In the genomic region with DNA sequence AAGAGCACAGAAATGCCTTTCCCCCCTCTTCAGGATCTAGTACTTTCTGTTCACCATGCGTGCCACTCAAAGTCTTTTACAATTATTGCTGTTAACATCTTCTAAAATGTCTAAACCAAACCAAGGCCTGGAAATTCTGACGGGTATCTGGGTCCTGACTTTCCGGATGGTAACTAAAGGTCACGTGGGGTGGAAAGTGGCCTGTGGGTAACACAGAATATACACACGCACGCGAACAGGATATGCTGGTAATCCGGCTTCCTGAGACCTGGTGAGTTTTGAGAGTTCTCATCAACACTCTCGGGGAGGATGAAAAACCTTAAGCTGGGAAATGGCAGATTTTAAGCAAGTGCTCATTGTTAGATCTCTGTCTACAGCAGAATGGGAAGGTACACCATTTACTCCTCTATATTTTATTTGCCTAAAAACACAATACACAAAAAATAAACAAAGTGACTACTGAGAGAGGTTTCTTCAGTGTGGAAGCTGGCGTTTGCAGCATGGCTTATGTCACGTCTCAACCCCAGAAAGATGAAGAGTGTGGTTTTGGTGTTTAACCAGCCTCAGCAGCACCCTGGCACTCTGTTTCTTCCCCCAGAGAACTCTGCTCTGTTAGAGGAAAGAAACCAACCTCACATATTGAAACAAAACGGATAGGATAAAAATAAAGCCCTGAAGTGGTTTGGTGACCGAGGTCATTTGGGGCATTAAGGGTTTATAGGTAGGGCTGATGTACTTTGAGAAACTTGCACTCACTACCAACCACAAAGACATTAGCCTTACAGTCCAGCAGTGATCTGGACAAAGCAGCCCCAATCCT, we compare ENCODE assay signal across 7 cellular contexts. TPM values are rescaled to one million over a fixed set of nuclear protein-coding genes. Genes with fewer than 3 reads are reported as not detected.
DNase-seq lines count a peak whose midpoint lies in the region; ATAC-seq and TF ChIP-seq lines count a peak whose summit lies in the region.

No MANE protein-coding gene starts in this region.

- H3K27ac ChIP-seq in rectal smooth muscle tissue (ENCODE audit: low read depth, low read length): peak overlapping the region; percentile 6

- H3K4me1 Mint-ChIP-seq in IgD-negative memory B cell: peaks cover 20 to 32% (median 23%) of the 10 kb centered on the region in 3 donors
- peaks cover 87% of the 10 kb centered on the region for H3K4me1 Mint-ChIP-seq in activated T-cell treated with anti-CD3 and anti-CD28 coated beads, Interleukin-2, amount 50 U/mL, for 24 hours (ENCODE audit: low read depth)

- no peak for TF ChIP-seq CTCF in GM20000 (IDR thresholded peaks at IDR 0.05; ENCODE audit: extremely low read depth, missing control alignments)
- TF ChIP-seq CTCF in omental fat pad (IDR thresholded peaks at IDR 0.05): no peak

- peak overlapping the region; percentile 92 to 96 (median 95) for H3K27ac Mint-ChIP-seq in IgD-negative memory B cell
- peak overlapping the region; percentile 99 for H3K27ac Mint-ChIP-seq in activated T-cell treated with anti-CD3 and anti-CD28 coated beads, Interleukin-2, amount 50 U/mL, for 24 hours

- no peaks in the 10 kb centered on the region for H3K27me3 Mint-ChIP-seq in IgD-negative memory B cell
- no peaks in the 10 kb centered on the region for H3K27me3 Mint-ChIP-seq in activated T-cell treated with anti-CD3 and anti-CD28 coated beads, Interleukin-2, amount 50 U/mL, for 24 hours

- H3K9me3 Mint-ChIP-seq in IgD-negative memory B cell: no peaks in the 10 kb centered on the region
- H3K9me3 Mint-ChIP-seq in activated T-cell treated with anti-CD3 and anti-CD28 coated beads, Interleukin-2, amount 50 U/mL, for 24 hours: peaks cover 2% of the 10 kb centered on the region

- peaks cover 4% of the 10 kb centered on the region for H3K36me3 Mint-ChIP-seq in IgD-negative memory B cell
- peaks cover 71% of the 10 kb centered on the region for H3K36me3 Mint-ChIP-seq in activated T-cell treated with anti-CD3 and anti-CD28 coated beads, Interleukin-2, amount 50 U/mL, for 24 hours (ENCODE audit: low read depth)

- H3K9ac ChIP-seq in rectal smooth muscle tissue (ENCODE audit: low read length): no peak overlapping the region

- no peaks in the 10 kb centered on the region for H3K36me3 ChIP-seq in rectal smooth muscle tissue (ENCODE audit: control insufficient read depth, insufficient read depth, low read length)

- H3K27me3 ChIP-seq in rectal smooth muscle tissue (ENCODE audit: control insufficient read depth, insufficient read depth, low read length): no peaks in the 10 kb centered on the region

- DNase-seq in GM20000 (ENCODE audit: low spot score): peak; percentile 64
- peak; percentile 75 for DNase-seq in activated T-cell treated with anti-CD3 and anti-CD28 coated beads, Interleukin-2, amount 50 U/mL, for 24 hours
- DNase-seq in SIG-M5 treated with dmso at 0.1 percent for 504 hours (lab: John Stamatoyannopoulos, UW; ENCODE audit: unreplicated experiment): no peak
- no peak for DNase-seq in omental fat pad (ENCODE audit: low spot score)
- no peak for DNase-seq in T1000 (lab: John Stamatoyannopoulos, UW)

- no peak for ATAC-seq in omental fat pad (ENCODE audit: low FRiP score)

- H3K4me3 ChIP-seq in rectal smooth muscle tissue (ENCODE audit: low read length): no peak overlapping the region

- peaks cover 30% of the 10 kb centered on the region for H3K4me1 ChIP-seq in rectal smooth muscle tissue (ENCODE audit: control insufficient read depth, insufficient read depth, low read length)

- H3K4me3 Mint-ChIP-seq in IgD-negative memory B cell: peak overlapping the region; percentile 31 to 94 (median 74)
- peak overlapping the region; percentile 76 for H3K4me3 Mint-ChIP-seq in activated T-cell treated with anti-CD3 and anti-CD28 coated beads, Interleukin-2, amount 50 U/mL, for 24 hours

RNA-seq across cellular contexts. Expression of a gene that starts 37.3 kb away (rescaled TPM):
- polyA plus RNA-seq in IgD-negative memory B cell: 5.9 TPM
- total RNA-seq in omental fat pad: 10 to 100 TPM; 19.1 to 36.1 (median 25.1) TPM

RNA-seq across cellular contexts. Expression of a gene that starts 37.5 kb away (rescaled TPM):
- polyA plus RNA-seq in IgD-negative memory B cell: 3.4 TPM
- 10 to 100 TPM in 1 of 4 donors, 1 to 10 TPM in 3; 5.0 to 14.9 (median 7.2) TPM for total RNA-seq in omental fat pad

Comparison
In these comparisons a context has a peak if more than half of its experiments do, and no peak if none do; other contexts are left out.
1. DNase-seq: peak in GM20000 (single experiment) and activated T-cell treated with anti-CD3 and anti-CD28 coated beads, Interleukin-2, amount 50 U/mL, for 24 hours (single experiment); none in SIG-M5 treated with dmso at 0.1 percent for 504 hours (single experiment), omental fat pad (single experiment) and T1000 (single experiment).